ENCODE assay signal across 11 cellular contexts in the genomic region with DNA sequence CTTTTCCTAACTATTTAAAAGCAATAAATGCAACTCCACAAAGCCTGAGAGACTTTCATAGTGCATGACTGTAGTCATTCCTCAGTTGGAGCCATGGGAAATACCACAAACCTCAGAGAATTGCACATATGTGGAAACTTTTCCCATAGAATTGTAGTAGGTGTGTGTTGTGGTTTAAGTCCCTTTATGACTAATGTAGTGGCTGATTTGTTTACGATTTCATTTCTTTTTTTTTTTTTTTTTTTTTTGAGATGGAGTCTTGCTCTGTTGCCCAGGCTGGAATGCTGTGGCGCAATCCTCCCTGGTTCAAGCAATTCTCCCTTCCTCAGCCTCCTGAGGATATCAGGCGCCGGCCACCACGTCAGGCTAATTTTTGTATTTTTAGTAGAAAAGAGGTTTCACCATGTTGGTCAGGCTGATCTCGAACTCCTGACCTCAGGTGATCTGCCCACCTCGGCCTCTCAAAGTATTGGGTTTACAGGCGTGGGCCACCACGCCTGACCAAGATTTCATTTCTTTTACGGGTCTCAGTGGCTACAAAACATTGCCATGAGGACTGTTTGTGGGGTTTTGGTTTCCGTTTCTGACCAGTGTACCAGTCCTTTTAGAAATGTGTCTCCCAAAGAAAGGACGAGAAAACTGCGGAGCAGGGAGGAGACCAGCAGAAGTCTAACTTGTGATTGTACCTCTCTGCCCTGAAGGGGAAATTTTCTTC.
DNase-seq lines count a peak whose midpoint lies in the region; ATAC-seq and TF ChIP-seq lines count a peak whose summit lies in the region.
"Had no signal": no experiment of that assay in that cellular context is flagged by ENCODE, and none has a peak within 500 bp of the region (broad histone marks: within the 10 kb centered on the region; RNA-seq: fewer than 3 reads in every experiment).

No MANE protein-coding gene starts in this region.

- H3K27ac ChIP-seq in vagina, result peak overlapping the region; percentile 50
- H3K27ac ChIP-seq in CD4-positive, alpha-beta memory T cell (ENCODE audit: low read depth, low read length), result no peak overlapping the region
- H3K27ac ChIP-seq: adrenal gland, lower lobe of right lung had no signal

- H3K27me3 Mint-ChIP-seq in activated T-cell treated with anti-CD3 and anti-CD28 coated beads, Interleukin-2, amount 50 U/mL, for 4 hours (ENCODE audit: low read depth), result peaks cover 3% of the 10 kb centered on the region
- H3K27me3 Mint-ChIP-seq in CD4-positive, alpha-beta memory T cell, result peaks cover 0 to 5% of the 10 kb centered on the region in 2 donors

- H3K9me3 Mint-ChIP-seq in activated T-cell treated with anti-CD3 and anti-CD28 coated beads, Interleukin-2, amount 50 U/mL, for 4 hours, result no peaks in the 10 kb centered on the region
- H3K9me3 Mint-ChIP-seq in CD4-positive, alpha-beta memory T cell, result peaks cover 0 to 3% (median 0%) of the 10 kb centered on the region in 8 donors

- H3K27me3 ChIP-seq in vagina, result no peaks in the 10 kb centered on the region
- no peaks in the 10 kb centered on the region for H3K27me3 ChIP-seq in CD4-positive, alpha-beta memory T cell (ENCODE audit: insufficient read depth, low read length)
- H3K27me3 ChIP-seq: adrenal gland had no signal

- H3K9me3 ChIP-seq in vagina, result no peaks in the 10 kb centered on the region
- no peaks in the 10 kb centered on the region for H3K9me3 ChIP-seq in CD4-positive, alpha-beta memory T cell (ENCODE audit: control insufficient read depth in 1 of 2, low read length in 2 of 2)
- H3K9me3 ChIP-seq: adrenal gland, lower lobe of right lung had no signal

- DNase-seq in DMS53 (lab: John Stamatoyannopoulos, UW) (peak; percentile 29), DMS53 treated with DMSO at 0.1 percent for 48 hours (lab: John Stamatoyannopoulos, UW; ENCODE audit: unreplicated experiment) (no peak), glomerular visceral epithelial cell (ENCODE audit: extremely low spot score) (peak; percentile 94), vagina (ENCODE audit: extremely low spot score in 2 of 2) (no peak)
- DNase-seq in activated T-cell treated with anti-CD3 and anti-CD28 coated beads, Interleukin-2, amount 50 U/mL, for 4 hours, result no peak
- DNase-seq in CD4-positive, alpha-beta memory T cell, result no peak
- DNase-seq: lower lobe of right lung, T-helper 2 cell had no signal

- intact Hi-C loops in vagina (cut with DNase I), result no loop called here
- intact Hi-C loops in CD4-positive, alpha-beta memory T cell (cut with micrococcal nuclease), result no loop called here

- no peak overlapping the region for H3K4me3 ChIP-seq in vagina
- no peak overlapping the region for H3K4me3 ChIP-seq in CD4-positive, alpha-beta memory T cell (ENCODE audit: low read length in 2 of 2)
- H3K4me3 ChIP-seq: adrenal gland, lower lobe of right lung had no signal

- H3K4me3 Mint-ChIP-seq in activated T-cell treated with anti-CD3 and anti-CD28 coated beads, Interleukin-2, amount 50 U/mL, for 4 hours, result no peak overlapping the region
- no peak overlapping the region for H3K4me3 Mint-ChIP-seq in CD4-positive, alpha-beta memory T cell

- no peaks in the 10 kb centered on the region for H3K36me3 Mint-ChIP-seq in activated T-cell treated with anti-CD3 and anti-CD28 coated beads, Interleukin-2, amount 50 U/mL, for 4 hours (ENCODE audit: insufficient read depth)
- no peaks in the 10 kb centered on the region for H3K36me3 Mint-ChIP-seq in CD4-positive, alpha-beta memory T cell

- no peak for TF ChIP-seq POLR2A in vagina (IDR thresholded peaks at IDR 0.05)

- H3K4me1 ChIP-seq in vagina, result peaks cover 31% of the 10 kb centered on the region
- no peaks in the 10 kb centered on the region for H3K4me1 ChIP-seq in CD4-positive, alpha-beta memory T cell (ENCODE audit: insufficient read depth, low read length)
- H3K4me1 ChIP-seq: adrenal gland had no signal

- POLR2A ChIA-PET in CD4-positive, alpha-beta memory T cell (lab: Charles Lee; ENCODE audit: partially characterized antibody), result no interaction called here

- TF ChIP-seq CTCF in vagina (IDR thresholded peaks at IDR 0.05), result no peak

- H3K27ac Mint-ChIP-seq in CD4-positive, alpha-beta memory T cell, result no peak overlapping the region

- no peaks in the 10 kb centered on the region for H3K4me1 Mint-ChIP-seq in activated T-cell treated with anti-CD3 and anti-CD28 coated beads, Interleukin-2, amount 50 U/mL, for 4 hours (ENCODE audit: low read depth)
- no peaks in the 10 kb centered on the region for H3K4me1 Mint-ChIP-seq in CD4-positive, alpha-beta memory T cell

- no peaks in the 10 kb centered on the region for H3K36me3 ChIP-seq in vagina
- H3K36me3 ChIP-seq in CD4-positive, alpha-beta memory T cell (ENCODE audit: insufficient read depth, low read length), result no peaks in the 10 kb centered on the region
- H3K36me3 ChIP-seq: adrenal gland, lower lobe of right lung had no signal

- peak; percentile 69 for ATAC-seq in SK-N-SH treated with all-trans-retinoic acid at 6 μM for 48 hours
- ATAC-seq in HG03457 (IDR thresholded peaks at IDR 0.05; ENCODE audit: unreplicated experiment), result no peak
- no peak for ATAC-seq in activated T-cell treated with anti-CD3 and anti-CD28 coated beads, Interleukin-2, amount 50 U/mL, for 4 hours
- ATAC-seq: lower lobe of right lung had no signal

- CTCF ChIA-PET in CD4-positive, alpha-beta memory T cell (lab: Charles Lee; ENCODE audit: partially characterized antibody), result no interaction called here

TF ChIP-seq in SK-N-SH treated with all-trans-retinoic acid at 6 μM for 48 hours, 23 proteins besides CTCF, POLR2A, EP300 and RAD21:
- no peak for TF ChIP-seq ARNTL (CRISPR knock-in tag; IDR thresholded peaks at IDR 0.05; ENCODE audit: borderline replicate concordance, low read depth)
- no peak for TF ChIP-seq TCF4 (CRISPR knock-in tag; IDR thresholded peaks at IDR 0.05; ENCODE audit: borderline replicate concordance)
- TF ChIP-seq RARB (CRISPR knock-in tag; IDR thresholded peaks at IDR 0.05), result no peak
- TF ChIP-seq, protein P1, sequence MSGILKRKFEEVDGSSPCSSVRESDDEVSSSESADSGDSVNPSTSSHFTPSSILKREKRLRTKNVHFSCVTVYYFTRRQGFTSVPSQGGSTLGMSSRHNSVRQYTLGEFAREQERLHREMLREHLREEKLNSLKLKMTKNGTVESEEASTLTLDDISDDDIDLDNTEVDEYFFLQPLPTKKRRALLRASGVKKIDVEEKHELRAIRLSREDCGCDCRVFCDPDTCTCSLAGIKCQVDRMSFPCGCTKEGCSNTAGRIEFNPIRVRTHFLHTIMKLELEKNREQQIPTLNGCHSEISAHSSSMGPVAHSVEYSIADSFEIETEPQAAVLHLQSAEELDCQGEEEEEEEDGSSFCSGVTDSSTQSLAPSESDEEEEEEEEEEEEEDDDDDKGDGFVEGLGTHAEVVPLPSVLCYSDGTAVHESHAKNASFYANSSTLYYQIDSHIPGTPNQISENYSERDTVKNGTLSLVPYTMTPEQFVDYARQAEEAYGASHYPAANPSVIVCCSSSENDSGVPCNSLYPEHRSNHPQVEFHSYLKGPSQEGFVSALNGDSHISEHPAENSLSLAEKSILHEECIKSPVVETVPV (CRISPR knock-in tag; IDR thresholded peaks at IDR 0.05), result no peak
- no peak for TF ChIP-seq ZC3H10 (CRISPR knock-in tag; IDR thresholded peaks at IDR 0.05)

Comparison
In these comparisons a context has a peak if more than half of its experiments do, and no peak if none do; other contexts are left out.
1. DNase-seq: peak in DMS53 (single experiment) and glomerular visceral epithelial cell (single experiment); none in DMS53 treated with DMSO at 0.1 percent for 48 hours (single experiment), vagina (0 of 2), activated T-cell treated with anti-CD3 and anti-CD28 coated beads, Interleukin-2, amount 50 U/mL, for 4 hours (single experiment) and CD4-positive, alpha-beta memory T cell (0 of 5).